In genomic region chr15:59372352-59373211, GRCh38 we compare ENCODE assay signal across 1 cellular context.
TF ChIP-seq lines count a peak whose summit lies in the region.

MYO1E (minus strand) TSS chr15:59372871; CDS start chr15:59372500, 371 bp downstream.

TF ChIP-seq in HepG2, 621 proteins besides CTCF, POLR2A, EP300 and RAD21 (continued from another document and continues in another):
- TF ChIP-seq ZZZ3 (CRISPR knock-in tag; IDR thresholded peaks at IDR 0.05; ENCODE audit: borderline replicate concordance): no peak
- 0 out of 2 replicates have a peak, but pooled peaks have one; percentile 27 for TF ChIP-seq E2F5 (CRISPR knock-in tag; conservative IDR thresholded peaks at IDR 0.05)
- no peak for TF ChIP-seq SP4 (CRISPR knock-in tag; IDR thresholded peaks at IDR 0.05)
- no peak for TF ChIP-seq ZNF235 (CRISPR knock-in tag; IDR thresholded peaks at IDR 0.05; ENCODE audit: borderline replicate concordance)
- TF ChIP-seq ARNTL (CRISPR knock-in tag; IDR thresholded peaks at IDR 0.05): peak; percentile 63; the same call in 1 of the 2 replicates
- TF ChIP-seq ZNF280D (CRISPR knock-in tag; IDR thresholded peaks at IDR 0.05): peak; percentile 88
- TF ChIP-seq ZFP36 (IDR thresholded peaks at IDR 0.05; ENCODE audit: borderline replicate concordance, low read depth, low read length, partially characterized antibody): no peak
- TF ChIP-seq ZNF234 (CRISPR knock-in tag; conservative IDR thresholded peaks at IDR 0.05): no peak
- no peak; the same call in 1 of the 2 replicates for TF ChIP-seq SATB2 (CRISPR knock-in tag; IDR thresholded peaks at IDR 0.05)
- TF ChIP-seq ZXDC (CRISPR knock-in tag; IDR thresholded peaks at IDR 0.05): no peak; the same call in 1 of the 2 replicates
- TF ChIP-seq GLI4 (CRISPR knock-in tag; IDR thresholded peaks at IDR 0.05; ENCODE audit: borderline replicate concordance): peak; percentile 82; the same call in 1 of the 2 replicates
- no peak for TF ChIP-seq ZBTB21 (CRISPR knock-in tag; IDR thresholded peaks at IDR 0.05)
- no peak; the same call in none of the 2 replicates for TF ChIP-seq ZNF607 (CRISPR knock-in tag; IDR thresholded peaks at IDR 0.05; ENCODE audit: borderline replicate concordance)
- TF ChIP-seq ZBTB7A (CRISPR knock-in tag; IDR thresholded peaks at IDR 0.05): no peak
- TF ChIP-seq HOXA5 (CRISPR knock-in tag; IDR thresholded peaks at IDR 0.05): peak; percentile 43; the same call in 1 of the 2 replicates
- no peak for TF ChIP-seq NFIB (CRISPR knock-in tag; IDR thresholded peaks at IDR 0.05; ENCODE audit: borderline replicate concordance)
- 0 out of 2 replicates have a peak, but pooled peaks have one; percentile 22 for TF ChIP-seq ZNF609 (CRISPR knock-in tag; IDR thresholded peaks at IDR 0.05; ENCODE audit: borderline replicate concordance)
- TF ChIP-seq ZNF382 (CRISPR knock-in tag; IDR thresholded peaks at IDR 0.05; ENCODE audit: borderline replicate concordance): no peak
- no peak; the same call in 1 of the 2 replicates for TF ChIP-seq MXD1 (CRISPR knock-in tag; IDR thresholded peaks at IDR 0.05)
- TF ChIP-seq HNF1B (CRISPR knock-in tag; IDR thresholded peaks at IDR 0.05): peak; percentile 51; the same call in 1 of the 2 replicates
- 0 out of 2 replicates have a peak, but pooled peaks have one; percentile 22 for TF ChIP-seq DPF2 (CRISPR knock-in tag; IDR thresholded peaks at IDR 0.05; ENCODE audit: borderline replicate concordance, low read depth)
- TF ChIP-seq MAFG (CRISPR knock-in tag; IDR thresholded peaks at IDR 0.05): no peak
- peak; percentile 48; the same call in 1 of the 2 replicates for TF ChIP-seq NFE2L1 (CRISPR knock-in tag; IDR thresholded peaks at IDR 0.05; ENCODE audit: borderline replicate concordance)
- TF ChIP-seq KLF9 (CRISPR knock-in tag; IDR thresholded peaks at IDR 0.05; ENCODE audit: low read depth): no peak
- peak; percentile 61; the same call in 1 of the 2 replicates for TF ChIP-seq ZNF646 (CRISPR knock-in tag; IDR thresholded peaks at IDR 0.05)
- TF ChIP-seq ZMAT5 (CRISPR knock-in tag; IDR thresholded peaks at IDR 0.05; ENCODE audit: borderline replicate concordance, low read depth): no peak
- TF ChIP-seq ZNF232 (CRISPR knock-in tag; IDR thresholded peaks at IDR 0.05; ENCODE audit: borderline replicate concordance): peak; percentile 77; the same call in 1 of the 2 replicates
- no peak for TF ChIP-seq DBP (CRISPR knock-in tag; IDR thresholded peaks at IDR 0.05; ENCODE audit: not compliant biosample characterization)
- no peak for TF ChIP-seq IRX3 (CRISPR knock-in tag; IDR thresholded peaks at IDR 0.05; ENCODE audit: borderline replicate concordance, low read depth)
- peak; percentile 75; the same call in 1 of the 2 replicates for TF ChIP-seq CREM (IDR thresholded peaks at IDR 0.05)
- no peak for TF ChIP-seq CREM (CRISPR knock-in tag; IDR thresholded peaks at IDR 0.05)
- no peak for TF ChIP-seq ZNF841 (CRISPR knock-in tag; IDR thresholded peaks at IDR 0.05; ENCODE audit: borderline replicate concordance)
- peak; percentile 88 for TF ChIP-seq MAX (IDR thresholded peaks at IDR 0.05)
- TF ChIP-seq THAP11 (CRISPR knock-in tag; IDR thresholded peaks at IDR 0.05): peak; percentile 96
- no peak for TF ChIP-seq CBX2 (IDR thresholded peaks at IDR 0.05; ENCODE audit: low read depth, low read length)
- peak; percentile 87; the same call in 1 of the 2 replicates for TF ChIP-seq CBX2 (CRISPR knock-in tag; IDR thresholded peaks at IDR 0.05; ENCODE audit: low read depth)
